In genomic region chr13:80011448-80012212, GRCh38 we compare ENCODE assay signal across 16 cellular contexts.
A peak's percentile ranks its signal among the peaks of the same experiment; 100 is the strongest.
DNase-seq lines count a peak whose midpoint lies in the region; ATAC-seq and TF ChIP-seq lines count a peak whose summit lies in the region.
"Had no signal": no experiment of that assay in that cellular context is flagged by ENCODE, and none has a peak within 500 bp of the region (broad histone marks: within the 10 kb centered on the region; RNA-seq: fewer than 3 reads in every experiment).

No MANE protein-coding gene starts in this region.

- H4K20me1 ChIP-seq in mammary epithelial cell (ENCODE audit: insufficient read depth, low read length): no peaks in the 10 kb centered on the region

- H3K9me3 ChIP-seq in mammary epithelial cell (replicated peaks; ENCODE audit: insufficient read depth, low read length): no peaks in the 10 kb centered on the region
- no peaks in the 10 kb centered on the region for H3K9me3 ChIP-seq in breast epithelium
- no peaks in the 10 kb centered on the region for H3K9me3 ChIP-seq in testis
- H3K9me3 ChIP-seq: spleen had no signal

- no TSS peak for BruUV-seq in mammary epithelial cell (replicated peaks; lab: Mats Ljungman, UMichigan)

- peak overlapping the region; percentile 4 for H2AFZ ChIP-seq in mammary epithelial cell (ENCODE audit: low read depth, low read length)

- H3K4me1 ChIP-seq in mammary epithelial cell (ENCODE audit: insufficient read depth, low read length): peaks cover 4% of the 10 kb centered on the region
- H3K4me1 ChIP-seq in breast epithelium: no peaks in the 10 kb centered on the region
- peaks cover 7% of the 10 kb centered on the region for H3K4me1 ChIP-seq in testis

- no peak overlapping the region for H3K4me2 ChIP-seq in mammary epithelial cell (ENCODE audit: insufficient read depth, low read depth, low read length)

- CTCF ChIA-PET in mammary epithelial cell (lab: Charles Lee; ENCODE audit: low non-redundant PET): no interaction called here

- TF ChIP-seq CTCF in mammary epithelial cell (conservative IDR thresholded peaks at IDR 0.05 in 1 of 2, IDR thresholded peaks at IDR 0.05 in 1 of 2; ENCODE audit: extremely low read depth in 1 of 2, insufficient read depth in 1 of 2, low read depth in 1 of 2, low read length in 2 of 2) (no peak), breast epithelium (IDR thresholded peaks at IDR 0.05) (no peak), testis (IDR thresholded peaks at IDR 0.05) (no peak)

- no peaks in the 10 kb centered on the region for H3K36me3 ChIP-seq in mammary epithelial cell (ENCODE audit: insufficient read depth, low read length)
- H3K36me3 ChIP-seq in breast epithelium: no peaks in the 10 kb centered on the region
- no peaks in the 10 kb centered on the region for H3K36me3 ChIP-seq in testis (ENCODE audit: low read depth, missing control alignments)
- H3K36me3 ChIP-seq: spleen had no signal

- no peak overlapping the region for H3K9ac ChIP-seq in mammary epithelial cell (ENCODE audit: insufficient read depth, low read length)

- H3K79me2 ChIP-seq in mammary epithelial cell (ENCODE audit: insufficient read depth, low read length): no peaks in the 10 kb centered on the region

- TF ChIP-seq POLR2A in breast epithelium (IDR thresholded peaks at IDR 0.05) (no peak), testis (IDR thresholded peaks at IDR 0.05) (no peak)

- dilution Hi-C loops in mammary epithelial cell (cut with HindIII; ENCODE audit: low sequenced_read_pairs): no loop called here

- no peak for ATAC-seq in HG02840 (IDR thresholded peaks at IDR 0.05; ENCODE audit: low FRiP score, unreplicated experiment)

- H3K27me3 ChIP-seq in mammary epithelial cell (ENCODE audit: insufficient read depth, low read length) (no peaks in the 10 kb centered on the region), breast epithelium (no peaks in the 10 kb centered on the region), testis (no peaks in the 10 kb centered on the region)
- H3K27me3 ChIP-seq: spleen had no signal

- 32% methylated on average over 5 of the region's 5 CpGs for WGBS in mammary epithelial cell (ENCODE audit: low coverage, missing lambda C conversion rate)
- WGBS in testis, 2 donors: 43 to 45% methylated on average over 5 of the region's 5 CpGs

- no peak for DNase-seq in mammary epithelial cell
- DNase-seq in breast epithelium (ENCODE audit: low spot score in 2 of 2): no peak
- DNase-seq in epidermal melanocyte (ENCODE audit: insufficient read length, low spot score): peak; percentile 64
- DNase-seq in midbrain (lab: John Stamatoyannopoulos, UW): peak; percentile 55
- DNase-seq in testis: peak; percentile 32
- DNase-seq in NCI-H187 (lab: John Stamatoyannopoulos, UW): no peak
- DNase-seq in HCEC 1CT: no peak
- DNase-seq: 8988T; activated CD8-positive, alpha-beta memory T cell treated with anti-CD3 and anti-CD28 coated beads for 24 hours; activated naive CD4-positive, alpha-beta T cell treated with Interleukin-2 at 50 U/mL for 16 hours; COR-L47; naive B cell; NCI-H1105; NCI-H524 treated with DMSO at 0.1 percent for 48 hours; spleen had no signal

- no peak overlapping the region for H3K27ac ChIP-seq in mammary epithelial cell (ENCODE audit: insufficient read depth, low read depth, low read length)
- no peak overlapping the region for H3K27ac ChIP-seq in breast epithelium
- no peak overlapping the region for H3K27ac ChIP-seq in testis

- in situ Hi-C loops in mammary epithelial cell (cut with MboI; ENCODE audit: low sequenced_read_pairs in 2 of 2): no loop called here

- intact Hi-C loops in mammary epithelial cell (cut with micrococcal nuclease) (no loop called here), breast epithelium (cut with DNase I; ENCODE audit: low total_unique reads) (no loop called here), testis (cut with DNase I; ENCODE audit: low total_unique reads) (no loop called here)

- H3K4me3 ChIP-seq in mammary epithelial cell (replicated peaks in 1 of 3; ENCODE audit: insufficient read depth in 1 of 3, low read depth in 2 of 3, low read length in 3 of 3) (no peak overlapping the region), breast epithelium (no peak overlapping the region), testis (no peak overlapping the region)
- H3K4me3 ChIP-seq: spleen had no signal

Comparison
In these comparisons a context has a peak if more than half of its experiments do, and no peak if none do; other contexts are left out.
1. DNase-seq: peak in epidermal melanocyte (single experiment), midbrain (single experiment) and testis (single experiment); none in mammary epithelial cell (single experiment), breast epithelium (0 of 2), NCI-H187 (0 of 2) and HCEC 1CT (single experiment).